21 cellular contexts compared by ENCODE assay signal in the genomic region with DNA sequence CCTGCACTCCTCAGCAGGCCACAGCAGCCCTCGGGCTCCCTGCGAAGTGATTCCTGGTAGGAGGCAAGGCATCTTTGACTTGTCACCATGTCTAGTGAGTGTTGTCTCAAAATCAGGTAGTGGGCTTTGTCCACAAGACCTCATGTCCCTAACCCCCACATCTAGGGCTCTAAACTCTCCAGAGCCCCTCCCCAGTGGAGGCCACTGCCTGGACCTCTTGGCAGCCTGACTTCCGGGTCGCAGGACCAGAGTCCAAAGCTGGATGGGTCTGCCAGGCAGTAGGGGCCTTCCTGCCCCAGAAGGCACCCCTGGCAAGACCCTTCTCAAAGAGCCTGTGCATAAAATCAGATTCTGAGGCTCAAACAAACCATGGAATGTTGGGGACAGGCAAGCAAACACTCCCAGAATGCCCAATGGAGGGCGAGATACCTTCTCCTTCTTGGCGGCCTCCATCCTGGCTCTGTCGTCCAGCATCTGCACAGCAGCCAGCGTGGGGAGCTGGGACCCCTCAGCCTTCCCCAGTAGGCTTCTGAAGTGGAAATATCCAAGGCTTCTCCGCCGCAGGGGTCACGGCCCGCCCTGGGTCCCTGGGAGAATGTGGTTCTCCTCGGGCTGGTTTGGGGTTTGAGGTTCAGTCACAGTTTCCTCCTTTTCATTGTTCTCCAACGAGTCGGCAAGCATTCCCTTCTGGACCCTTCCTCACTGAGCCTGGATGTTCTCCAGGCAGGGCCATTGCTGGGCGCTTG. TPM values are rescaled to one million over a fixed set of nuclear protein-coding genes. Genes with fewer than 3 reads are reported as not detected.
"Had no signal": no experiment of that assay in that cellular context is flagged by ENCODE, and none has a peak within 500 bp of the region (broad histone marks: within the 10 kb centered on the region; RNA-seq: fewer than 3 reads in every experiment).

No MANE protein-coding gene starts in this region.

- DNase-seq: activated CD4-positive, alpha-beta T cell treated with anti-CD3 and anti-CD28 coated beads for 48 hours; activated CD8-positive, alpha-beta T cell treated with anti-CD3 and anti-CD28 coated beads for 36 hours; activated T-cell treated with anti-CD3 and anti-CD28 coated beads, Interleukin-2, amount 50 U/mL, for 1 hour; heart left ventricle; left colon; lower lobe of right lung; naive thymus-derived CD8-positive, alpha-beta T cell; stimulated activated CD4-positive, alpha-beta T cell treated with anti-CD3 and anti-CD28 coated beads, Interleukin-2, amount 100 ng/mL, for 48 hours; stimulated activated CD8-positive, alpha-beta memory T cell treated with anti-CD3 and anti-CD28 coated beads, Interleukin-4, amount 100 ng/mL, for 48 hours; stimulated activated naive B cell treated with anti-CD40 and anti-IgM and Interleukin-4, amounts not matched to agents 10 μg/mL and 1 μg/mL and 100 μg/mL, for 72 hours; T1000; trophoblast cell had no signal

- H3K36me3 Mint-ChIP-seq: activated naive CD8-positive, alpha-beta T cell; naive thymus-derived CD8-positive, alpha-beta T cell; stimulated activated naive B cell treated with anti-CD40 and anti-IgM and Interleukin-4, amounts not matched to agents 10 μg/mL and 1 μg/mL and 100 μg/mL, for 72 hours had no signal

- H3K27ac Mint-ChIP-seq: activated CD8-positive, alpha-beta T cell treated with anti-CD3 and anti-CD28 coated beads for 36 hours; activated naive CD8-positive, alpha-beta T cell; activated T-helper 17 cell treated with anti-CD3 and anti-CD28 coated beads, Interleukin-2, amount 50 U/mL, for 72 hours; stimulated activated naive B cell treated with anti-CD40 and anti-IgM and Interleukin-4, amounts not matched to agents 10 μg/mL and 1 μg/mL and 100 μg/mL, for 72 hours; T-helper 1 cell treated with Interleukin-12 subunit alpha and Interleukin-12 subunit beta and Interleukin-4 antibody, amounts not matched to agents 30 μg/mL and 1 μg/mL, for 36 hours had no signal

- H3K9me3 ChIP-seq: adrenal gland, ascending aorta, heart left ventricle, lower lobe of right lung had no signal

- H3K4me1 Mint-ChIP-seq: activated T-helper 17 cell treated with anti-CD3 and anti-CD28 coated beads, Interleukin-2, amount 50 U/mL, for 72 hours; naive thymus-derived CD8-positive, alpha-beta T cell had no signal

- H3K27ac ChIP-seq: adrenal gland, ascending aorta, coronary artery, heart left ventricle, lower lobe of right lung had no signal

- H3K4me3 ChIP-seq: adrenal gland, ascending aorta, coronary artery, heart left ventricle, lower lobe of right lung had no signal

- H3K36me3 ChIP-seq: adrenal gland, ascending aorta, heart left ventricle, lower lobe of right lung had no signal

- H3K27me3 ChIP-seq: adrenal gland, ascending aorta had no signal

- ATAC-seq: activated CD8-positive, alpha-beta T cell treated with anti-CD3 and anti-CD28 coated beads for 36 hours; activated T-helper 17 cell treated with anti-CD3 and anti-CD28 coated beads, Interleukin-2, amount 50 U/mL, for 72 hours; heart left ventricle; left colon; lower lobe of right lung; naive thymus-derived CD8-positive, alpha-beta T cell; stimulated activated naive B cell treated with anti-CD40 and anti-IgM and Interleukin-4, amounts not matched to agents 10 μg/mL and 1 μg/mL and 100 μg/mL, for 72 hours had no signal

- H3K9me3 Mint-ChIP-seq: activated CD8-positive, alpha-beta T cell treated with anti-CD3 and anti-CD28 coated beads for 36 hours; activated T-helper 17 cell treated with anti-CD3 and anti-CD28 coated beads, Interleukin-2, amount 50 U/mL, for 72 hours; naive thymus-derived CD8-positive, alpha-beta T cell; stimulated activated naive B cell treated with anti-CD40 and anti-IgM and Interleukin-4, amounts not matched to agents 10 μg/mL and 1 μg/mL and 100 μg/mL, for 72 hours; T-helper 1 cell treated with Interleukin-12 subunit alpha and Interleukin-12 subunit beta and Interleukin-4 antibody, amounts not matched to agents 30 μg/mL and 1 μg/mL, for 36 hours had no signal

- H3K4me1 ChIP-seq: ascending aorta, heart left ventricle, lower lobe of right lung had no signal

- H3K4me3 Mint-ChIP-seq: activated CD8-positive, alpha-beta T cell treated with anti-CD3 and anti-CD28 coated beads for 36 hours; activated naive CD8-positive, alpha-beta T cell; activated T-helper 17 cell treated with anti-CD3 and anti-CD28 coated beads, Interleukin-2, amount 50 U/mL, for 72 hours; naive thymus-derived CD8-positive, alpha-beta T cell; stimulated activated naive B cell treated with anti-CD40 and anti-IgM and Interleukin-4, amounts not matched to agents 10 μg/mL and 1 μg/mL and 100 μg/mL, for 72 hours; T-helper 1 cell treated with Interleukin-12 subunit alpha and Interleukin-12 subunit beta and Interleukin-4 antibody, amounts not matched to agents 30 μg/mL and 1 μg/mL, for 36 hours had no signal

RNA-seq across cellular contexts. Expression of a gene that starts 0.6 kb away (rescaled TPM):
- total RNA-seq: SK-MEL-5 had no signal
- polyA plus RNA-seq: keratinocyte had no signal

RNA-seq across cellular contexts. Expression of a gene that starts 47.5 kb away (rescaled TPM):
- total RNA-seq: activated CD8-positive, alpha-beta T cell treated with anti-CD3 and anti-CD28 coated beads for 36 hours; activated T-helper 17 cell treated with anti-CD3 and anti-CD28 coated beads, Interleukin-2, amount 50 U/mL, for 72 hours; adrenal gland; ascending aorta; epithelial cell of proximal tubule; left colon; naive thymus-derived CD8-positive, alpha-beta T cell; SK-MEL-5 had no signal
- polyA plus RNA-seq: naive thymus-derived CD8-positive, alpha-beta T cell had no signal
